ENCODE assay signal across 20 cellular contexts in the genomic region with DNA sequence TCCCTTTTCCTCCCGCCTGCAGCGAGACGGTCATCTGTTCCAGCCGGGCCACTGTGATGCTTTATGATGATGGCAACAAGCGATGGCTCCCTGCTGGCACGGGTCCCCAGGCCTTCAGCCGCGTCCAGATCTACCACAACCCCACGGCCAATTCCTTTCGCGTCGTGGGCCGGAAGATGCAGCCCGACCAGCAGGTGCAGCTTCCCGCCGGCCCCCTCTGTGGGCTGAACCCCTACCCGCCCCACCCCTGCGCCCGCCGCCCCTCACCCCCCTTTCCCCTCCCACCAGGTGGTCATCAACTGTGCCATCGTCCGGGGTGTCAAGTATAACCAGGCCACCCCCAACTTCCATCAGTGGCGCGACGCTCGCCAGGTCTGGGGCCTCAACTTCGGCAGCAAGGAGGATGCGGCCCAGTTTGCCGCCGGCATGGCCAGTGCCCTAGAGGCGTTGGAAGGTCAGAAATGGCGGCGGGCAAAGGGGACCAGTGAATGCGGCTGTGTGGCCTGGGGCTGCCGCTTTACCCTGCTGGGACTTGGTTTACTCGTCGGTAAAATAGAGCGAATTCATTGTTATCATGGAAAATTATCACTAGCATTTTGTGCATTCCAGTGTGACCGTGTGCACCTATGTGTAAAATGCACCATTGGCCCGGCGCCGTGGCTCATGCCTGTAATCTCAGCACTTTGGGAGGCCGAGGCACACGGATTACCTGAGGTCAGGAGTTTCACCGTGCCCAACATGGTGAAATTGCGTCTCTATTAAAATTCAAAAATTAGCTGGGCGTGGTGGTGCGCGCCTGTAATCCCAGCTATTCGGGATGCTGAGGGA. TPM values are rescaled to one million over a fixed set of nuclear protein-coding genes. Genes with fewer than 3 reads are reported as not detected.
DNase-seq lines count a peak whose midpoint lies in the region; ATAC-seq and TF ChIP-seq lines count a peak whose summit lies in the region.
"Had no signal": no experiment of that assay in that cellular context is flagged by ENCODE, and none has a peak within 500 bp of the region (broad histone marks: within the 10 kb centered on the region; RNA-seq: fewer than 3 reads in every experiment).

No MANE protein-coding gene starts in this region.

- H3K27me3 ChIP-seq in colonic mucosa (no peaks in the 10 kb centered on the region), brain microvascular endothelial cell (replicated peaks) (no peaks in the 10 kb centered on the region)
- H3K27me3 ChIP-seq: cardiac muscle cell, esophagus muscularis mucosa, SJSA1 had no signal

- H3K4me1 ChIP-seq in colonic mucosa = peaks cover 39% of the 10 kb centered on the region
- H3K4me1 ChIP-seq: SJSA1 had no signal

- no peaks in the 10 kb centered on the region for H3K27me3 Mint-ChIP-seq in activated CD4-positive, alpha-beta T cell treated with anti-CD3 and anti-CD28 coated beads for 36 hours
- no peaks in the 10 kb centered on the region for H3K27me3 Mint-ChIP-seq in activated CD4-positive, alpha-beta T cell treated with anti-CD3 and anti-CD28 coated beads, Interleukin-2, amount 10 ng/mL, durations not matched to agents 7 days and 5 days
- H3K27me3 Mint-ChIP-seq in HFFc6 (ENCODE audit: insufficient read depth) (no peaks in the 10 kb centered on the region; the same call in 1 of the 2 replicates), neural crest cell (ENCODE audit: low read depth) (no peaks in the 10 kb centered on the region)

- H3K4me1 Mint-ChIP-seq in activated CD4-positive, alpha-beta T cell treated with anti-CD3 and anti-CD28 coated beads for 36 hours = peaks cover 35% of the 10 kb centered on the region
- peaks cover 47% of the 10 kb centered on the region for H3K4me1 Mint-ChIP-seq in activated CD4-positive, alpha-beta T cell treated with anti-CD3 and anti-CD28 coated beads, Interleukin-2, amount 10 ng/mL, durations not matched to agents 7 days and 5 days
- H3K4me1 Mint-ChIP-seq in HFFc6 (ENCODE audit: low read depth) = peaks cover 14% of the 10 kb centered on the region
- H3K4me1 Mint-ChIP-seq in neural crest cell = peaks cover 4% of the 10 kb centered on the region

- in situ Hi-C loops in brain microvascular endothelial cell (cut with HindIII; ENCODE audit: low pct_ligation_motif_present, low sequenced_read_pairs) = no loop called here

- H3K9me3 ChIP-seq in colonic mucosa = no peaks in the 10 kb centered on the region
- H3K9me3 ChIP-seq: esophagus muscularis mucosa, SJSA1 had no signal

- H3K36me3 Mint-ChIP-seq in activated CD4-positive, alpha-beta T cell treated with anti-CD3 and anti-CD28 coated beads for 36 hours (ENCODE audit: low read depth) = peaks cover 29% of the 10 kb centered on the region
- H3K36me3 Mint-ChIP-seq in activated CD4-positive, alpha-beta T cell treated with anti-CD3 and anti-CD28 coated beads, Interleukin-2, amount 10 ng/mL, durations not matched to agents 7 days and 5 days (ENCODE audit: low read depth) = peaks cover 26% of the 10 kb centered on the region
- H3K36me3 Mint-ChIP-seq in HFFc6 (ENCODE audit: low read depth) (peaks cover 6% of the 10 kb centered on the region), neural crest cell (ENCODE audit: low read depth) (no peaks in the 10 kb centered on the region)

- POLR2A ChIA-PET in activated CD4-positive, alpha-beta T cell treated with anti-CD3 and anti-CD28 coated beads for 36 hours (lab: Charles Lee) = no interaction called here
- POLR2A ChIA-PET in activated CD4-positive, alpha-beta T cell treated with anti-CD3 and anti-CD28 coated beads, Interleukin-2, amount 10 ng/mL, durations not matched to agents 7 days and 5 days (lab: Charles Lee) = no interaction called here

- ATAC-seq in activated CD4-positive, alpha-beta T cell treated with anti-CD3 and anti-CD28 coated beads for 36 hours = no peak
- ATAC-seq: left ventricle myocardium superior had no signal

- CTCF ChIA-PET in activated CD4-positive, alpha-beta T cell treated with anti-CD3 and anti-CD28 coated beads for 36 hours (lab: Charles Lee) = interaction anchor here (0.8 kb wide), 1 partner anchor 41 kb away, joined by 3 read pairs; no protein-coding TSS in a partner anchor
- CTCF ChIA-PET in activated CD4-positive, alpha-beta T cell treated with anti-CD3 and anti-CD28 coated beads, Interleukin-2, amount 10 ng/mL, durations not matched to agents 7 days and 5 days (lab: Charles Lee) = interaction anchor here (0.6 to 1.2 kb wide), 3 partner anchors 8 to 40 kb away, joined by 3 to 6 read pairs (median 4); no protein-coding TSS in a partner anchor

- H3K9me3 Mint-ChIP-seq in activated CD4-positive, alpha-beta T cell treated with anti-CD3 and anti-CD28 coated beads for 36 hours (ENCODE audit: low read depth) = no peaks in the 10 kb centered on the region
- no peaks in the 10 kb centered on the region for H3K9me3 Mint-ChIP-seq in activated CD4-positive, alpha-beta T cell treated with anti-CD3 and anti-CD28 coated beads, Interleukin-2, amount 10 ng/mL, durations not matched to agents 7 days and 5 days
- no peaks in the 10 kb centered on the region for H3K9me3 Mint-ChIP-seq in HFFc6
- H3K9me3 Mint-ChIP-seq in neural crest cell = no peaks in the 10 kb centered on the region

- no peak overlapping the region for H3K4me3 ChIP-seq in colonic mucosa
- no peak overlapping the region for H3K4me3 ChIP-seq in brain microvascular endothelial cell (ENCODE audit: low read depth, low read length)
- H3K4me3 ChIP-seq: cardiac muscle cell, esophagus muscularis mucosa, SJSA1 had no signal

- peak overlapping the region; percentile 37 for H3K27ac Mint-ChIP-seq in activated CD4-positive, alpha-beta T cell treated with anti-CD3 and anti-CD28 coated beads for 36 hours
- H3K27ac Mint-ChIP-seq in activated CD4-positive, alpha-beta T cell treated with anti-CD3 and anti-CD28 coated beads, Interleukin-2, amount 10 ng/mL, durations not matched to agents 7 days and 5 days = no peak overlapping the region
- peak overlapping the region; percentile 71 for H3K27ac Mint-ChIP-seq in HFFc6
- H3K27ac Mint-ChIP-seq in neural crest cell (ENCODE audit: unreplicated experiment) = peak overlapping the region; percentile 12

- DNase-seq in activated CD4-positive, alpha-beta T cell treated with anti-CD3 and anti-CD28 coated beads for 36 hours = no peak
- DNase-seq in activated CD4-positive, alpha-beta T cell treated with anti-CD3 and anti-CD28 coated beads, Interleukin-2, amount 10 ng/mL, durations not matched to agents 7 days and 5 days = no peak
- DNase-seq in HFFc6 = no peak
- DNase-seq in colonic mucosa = no peak
- no peak for DNase-seq in neural crest cell (ENCODE audit: low read depth, low spot score)
- DNase-seq in NCI-H69 (lab: John Stamatoyannopoulos, UW) = no peak
- DNase-seq in SW480 (ENCODE audit: low spot score) = no peak
- DNase-seq in brain microvascular endothelial cell = no peak
- DNase-seq: activated CD4-positive, alpha-beta T cell treated with anti-CD3 and anti-CD28 coated beads for 1 hour; activated T-cell treated with anti-CD3 and anti-CD28 coated beads for 4 hours; DMS79; left ventricle myocardium superior; NCI-H2107; NCI-H524 treated with DMSO at 0.1 percent for 48 hours; stimulated activated CD4-positive, alpha-beta T cell treated with anti-CD3 and anti-CD28 coated beads, Interleukin-4, amount 100 ng/mL, for 1 hour; substantia nigra had no signal

- intact Hi-C loops in activated CD4-positive, alpha-beta T cell treated with anti-CD3 and anti-CD28 coated beads for 36 hours (cut with DNase I, micrococcal nuclease) = no loop called here
- intact Hi-C loops in colonic mucosa (cut with DNase I) = no loop called here

- no peak overlapping the region for H3K4me3 Mint-ChIP-seq in activated CD4-positive, alpha-beta T cell treated with anti-CD3 and anti-CD28 coated beads for 36 hours
- no peak overlapping the region for H3K4me3 Mint-ChIP-seq in activated CD4-positive, alpha-beta T cell treated with anti-CD3 and anti-CD28 coated beads, Interleukin-2, amount 10 ng/mL, durations not matched to agents 7 days and 5 days
- H3K4me3 Mint-ChIP-seq in HFFc6 (no peak overlapping the region), neural crest cell (no peak overlapping the region)

- peak overlapping the region in 1 of 2 donors; percentile 28 for H3K9ac ChIP-seq in colonic mucosa (ENCODE audit: low read depth in 2 of 2, low read length in 2 of 2)
- H3K9ac ChIP-seq: KMS-11 had no signal

- TF ChIP-seq CTCF in HFFc6 (IDR thresholded peaks at IDR 0.05) (no peak), colonic mucosa (IDR thresholded peaks at IDR 0.05) (no peak), neural crest cell (conservative IDR thresholded peaks at IDR 0.05) (no peak), brain microvascular endothelial cell (IDR thresholded peaks at IDR 0.05; ENCODE audit: low read depth, low read length, missing control alignments) (no peak)

- H3K27ac ChIP-seq in colonic mucosa = peak overlapping the region; percentile 55
- no peak overlapping the region for H3K27ac ChIP-seq in brain microvascular endothelial cell
- H3K27ac ChIP-seq: cardiac muscle cell, KMS-11, SJSA1 had no signal

- H3K36me3 ChIP-seq in colonic mucosa = peaks cover 6% of the 10 kb centered on the region
- peaks cover 73% of the 10 kb centered on the region for H3K36me3 ChIP-seq in brain microvascular endothelial cell (replicated peaks)

RNA-seq across cellular contexts. Expression of gene VASP, which starts 10.6 kb away (rescaled TPM):
- total RNA-seq in activated CD4-positive, alpha-beta T cell treated with anti-CD3 and anti-CD28 coated beads for 36 hours = 100 to 1,000 TPM; 152 to 153 TPM
- total RNA-seq in activated CD4-positive, alpha-beta T cell treated with anti-CD3 and anti-CD28 coated beads, Interleukin-2, amount 10 ng/mL, durations not matched to agents 7 days and 5 days = 100 to 1,000 TPM; 143 to 157 TPM
- total RNA-seq in HFFc6 (2021; fragmentation: NEBNext Ultra II Directional; extraction: Animal tissue kit (Norgen Biotek cat#: 25700)) = 100 to 1,000 TPM; 179 to 199 (median 185) TPM
- total RNA-seq in colonic mucosa (100 to 1,000 TPM; 236 to 261 TPM), neural crest cell (46.1 and 49.9 TPM in 2 replicates)

RNA-seq across cellular contexts. Expression of gene PPM1N, which starts 19.6 kb away (rescaled TPM):
- total RNA-seq in activated CD4-positive, alpha-beta T cell treated with anti-CD3 and anti-CD28 coated beads for 36 hours = 1 to 10 TPM; 2.8 to 3.1 TPM
- 1 to 10 TPM in 1 of 2 experiments, under 1 TPM in 1; 0.82 to 1.1 TPM for total RNA-seq in activated CD4-positive, alpha-beta T cell treated with anti-CD3 and anti-CD28 coated beads, Interleukin-2, amount 10 ng/mL, durations not matched to agents 7 days and 5 days
- total RNA-seq in HFFc6 (2021; fragmentation: NEBNext Ultra II Directional; extraction: Animal tissue kit (Norgen Biotek cat#: 25700)) = 1 to 10 TPM in 4 of 6 experiments, under 1 TPM in 2; 0.80 to 1.3 (median 1.1) TPM
- total RNA-seq in colonic mucosa = 1 to 10 TPM in 1 of 2 donors, under 1 TPM in 1; 0.67 to 1.7 TPM
- total RNA-seq in neural crest cell = not detected in 2 replicates

RNA-seq across cellular contexts. Expression of gene RTN2, which starts 21.0 kb away (rescaled TPM):
- total RNA-seq in activated CD4-positive, alpha-beta T cell treated with anti-CD3 and anti-CD28 coated beads for 36 hours = 1 to 10 TPM; 2.0 to 3.2 TPM
- total RNA-seq in activated CD4-positive, alpha-beta T cell treated with anti-CD3 and anti-CD28 coated beads, Interleukin-2, amount 10 ng/mL, durations not matched to agents 7 days and 5 days = 1 to 10 TPM; 1.8 to 2.0 TPM
- 10 to 100 TPM; 10.3 to 21.3 (median 13.8) TPM for total RNA-seq in HFFc6 (2021; fragmentation: NEBNext Ultra II Directional; extraction: Animal tissue kit (Norgen Biotek cat#: 25700))
- total RNA-seq in colonic mucosa = 1 to 10 TPM; 4.9 to 8.4 TPM
- total RNA-seq in neural crest cell = 16.2 and 19.8 TPM in 2 replicates

RNA-seq across cellular contexts. Expression of gene FOSB, which starts 50.1 kb away (rescaled TPM):
- 1 to 10 TPM; 7.3 to 7.7 TPM for total RNA-seq in activated CD4-positive, alpha-beta T cell treated with anti-CD3 and anti-CD28 coated beads for 36 hours
- 10 to 100 TPM; 36.0 to 43.9 TPM for total RNA-seq in activated CD4-positive, alpha-beta T cell treated with anti-CD3 and anti-CD28 coated beads, Interleukin-2, amount 10 ng/mL, durations not matched to agents 7 days and 5 days
- 10 to 100 TPM; 35.0 to 71.5 (median 62.9) TPM for total RNA-seq in HFFc6 (2021; fragmentation: NEBNext Ultra II Directional; extraction: Animal tissue kit (Norgen Biotek cat#: 25700))
- 1 to 10 TPM; 1.5 to 3.4 TPM for total RNA-seq in colonic mucosa
- 0.26 and 0.45 TPM in 2 replicates for total RNA-seq in neural crest cell
